10 cellular contexts compared by ENCODE assay signal in genomic region chr12:57603323-57603722, GRCh38. TPM values are rescaled to one million over a fixed set of nuclear protein-coding genes. Genes with fewer than 3 reads are reported as not detected.
DNase-seq lines count a peak whose midpoint lies in the region; ATAC-seq and TF ChIP-seq lines count a peak whose summit lies in the region.
"Had no signal": no experiment of that assay in that cellular context is flagged by ENCODE, and none has a peak within 500 bp of the region (broad histone marks: within the 10 kb centered on the region; RNA-seq: fewer than 3 reads in every experiment).

No MANE protein-coding gene starts in this region.

- no peak overlapping the region for H2AK5ac ChIP-seq in mesenchymal stem cell (ENCODE audit: low read length, severe bottlenecking)

- DNase-seq in activated CD8-positive, alpha-beta memory T cell treated with anti-CD3 and anti-CD28 coated beads, Interleukin-2, amount 10 ng/mL, durations not matched to agents 7 days and 5 days, result no peak
- no peak for DNase-seq in activated CD8-positive, alpha-beta memory T cell treated with anti-CD3 and anti-CD28 coated beads, Interleukin-2, amount 50 U/mL, for 4 hours
- DNase-seq in mesenchymal stem cell (no peak), thoracic aorta (ENCODE audit: low spot score) (no peak), mucosa of descending colon (no peak)
- DNase-seq in stimulated activated naive CD4-positive, alpha-beta T cell treated with Interleukin-2 at 50 U/mL for 16 hours (lab: John Stamatoyannopoulos, UW), result no peak
- DNase-seq in activated CD4-positive, CD25-positive, alpha-beta regulatory T cell (lab: John Stamatoyannopoulos, UW), result no peak
- DNase-seq: stimulated activated CD4-positive, alpha-beta T cell treated with anti-CD3 and anti-CD28 coated beads, Interleukin-15, amount 100 ng/mL, for 24 hours had no signal

- H3K9me3 ChIP-seq in mesenchymal stem cell (ENCODE audit: control insufficient read depth, low read length) (no peaks in the 10 kb centered on the region), thoracic aorta (no peaks in the 10 kb centered on the region), mucosa of descending colon (no peaks in the 10 kb centered on the region)
- H3K9me3 ChIP-seq: suprapubic skin had no signal

- peak overlapping the region; percentile 74 for H3K4me3 Mint-ChIP-seq in activated CD8-positive, alpha-beta memory T cell treated with anti-CD3 and anti-CD28 coated beads, Interleukin-2, amount 10 ng/mL, durations not matched to agents 7 days and 5 days
- peak overlapping the region; percentile 74 for H3K4me3 Mint-ChIP-seq in activated T-helper 17 cell treated with anti-CD3 and anti-CD28 coated beads, Interleukin-2, amount 50 U/mL, for 72 hours

- H3K4ac ChIP-seq in mesenchymal stem cell (ENCODE audit: low read depth in 1 of 2, low read length in 2 of 2), result no peak overlapping the region

- H3K79me1 ChIP-seq in mesenchymal stem cell (replicated peaks; ENCODE audit: low read length, poor library complexity, severe bottlenecking), result peaks cover 16% of the 10 kb centered on the region

- H3K4me3 ChIP-seq in mesenchymal stem cell (ENCODE audit: insufficient read depth in 1 of 2, low read depth in 1 of 2, low read length in 2 of 2), result no peak overlapping the region
- H3K4me3 ChIP-seq in thoracic aorta, result peak overlapping the region; percentile 78
- no peak overlapping the region for H3K4me3 ChIP-seq in mucosa of descending colon

- H2AFZ ChIP-seq in mesenchymal stem cell (ENCODE audit: low read depth, low read length), result no peak overlapping the region

- intact Hi-C loops in mucosa of descending colon (cut with DNase I, micrococcal nuclease), result no loop called here

- peaks cover 17% of the 10 kb centered on the region for H3K4me1 Mint-ChIP-seq in activated CD8-positive, alpha-beta memory T cell treated with anti-CD3 and anti-CD28 coated beads, Interleukin-2, amount 10 ng/mL, durations not matched to agents 7 days and 5 days
- H3K4me1 Mint-ChIP-seq in activated T-helper 17 cell treated with anti-CD3 and anti-CD28 coated beads, Interleukin-2, amount 50 U/mL, for 72 hours, result peaks cover 13% of the 10 kb centered on the region

- H3K27ac Mint-ChIP-seq in activated CD8-positive, alpha-beta memory T cell treated with anti-CD3 and anti-CD28 coated beads, Interleukin-2, amount 10 ng/mL, durations not matched to agents 7 days and 5 days, result peak overlapping the region; percentile 57
- H3K27ac Mint-ChIP-seq in activated T-helper 17 cell treated with anti-CD3 and anti-CD28 coated beads, Interleukin-2, amount 50 U/mL, for 72 hours, result peak overlapping the region; percentile 84

- H3K27ac ChIP-seq in mesenchymal stem cell (ENCODE audit: low read length, poor library complexity, severe bottlenecking) (no peak overlapping the region), thoracic aorta (peak overlapping the region; percentile 97 to 98)

- CTCF ChIA-PET in activated CD8-positive, alpha-beta memory T cell treated with anti-CD3 and anti-CD28 coated beads, Interleukin-2, amount 10 ng/mL, durations not matched to agents 7 days and 5 days (lab: Charles Lee), result interaction anchor here (1.3 to 1.4 kb wide), 2 partner anchors 10 to 18 kb away, joined by 4 read pairs; no protein-coding TSS in a partner anchor

- peak overlapping the region; percentile 21 for H3K9ac ChIP-seq in mesenchymal stem cell (ENCODE audit: low read length)

- 67% methylated on average over 2 of the region's 2 CpGs for WGBS in mesenchymal stem cell

- no peak overlapping the region for H3K23ac ChIP-seq in mesenchymal stem cell (ENCODE audit: low read length in 2 of 2)

- peak overlapping the region; percentile 33 for H4K8ac ChIP-seq in mesenchymal stem cell (ENCODE audit: low read length)

- no peak overlapping the region for H2BK12ac ChIP-seq in mesenchymal stem cell (ENCODE audit: low read length in 2 of 2)

- no peak overlapping the region for H3K4me2 ChIP-seq in mesenchymal stem cell (ENCODE audit: low read length, poor library complexity, severe bottlenecking)

- H3K36me3 Mint-ChIP-seq in activated CD8-positive, alpha-beta memory T cell treated with anti-CD3 and anti-CD28 coated beads, Interleukin-2, amount 10 ng/mL, durations not matched to agents 7 days and 5 days, result peaks cover 24% of the 10 kb centered on the region
- H3K36me3 Mint-ChIP-seq in activated T-helper 17 cell treated with anti-CD3 and anti-CD28 coated beads, Interleukin-2, amount 50 U/mL, for 72 hours (ENCODE audit: low read depth), result peaks cover 46% of the 10 kb centered on the region

- H4K91ac ChIP-seq in mesenchymal stem cell (ENCODE audit: low read length), result no peak overlapping the region

- peaks cover 0 to 22% of the 10 kb centered on the region in 2 experiments for H3K27me3 ChIP-seq in mesenchymal stem cell (ENCODE audit: control insufficient read depth in 1 of 2, insufficient read depth in 1 of 2, low read length in 2 of 2)
- no peaks in the 10 kb centered on the region for H3K27me3 ChIP-seq in thoracic aorta (replicated peaks; ENCODE audit: insufficient read depth)
- H3K27me3 ChIP-seq: suprapubic skin had no signal

- H3K9me3 Mint-ChIP-seq in activated CD8-positive, alpha-beta memory T cell treated with anti-CD3 and anti-CD28 coated beads, Interleukin-2, amount 10 ng/mL, durations not matched to agents 7 days and 5 days (ENCODE audit: low read depth), result no peaks in the 10 kb centered on the region
- no peaks in the 10 kb centered on the region for H3K9me3 Mint-ChIP-seq in activated T-helper 17 cell treated with anti-CD3 and anti-CD28 coated beads, Interleukin-2, amount 50 U/mL, for 72 hours

- no peak overlapping the region for H2BK120ac ChIP-seq in mesenchymal stem cell (ENCODE audit: low read depth, low read length)

- no peak overlapping the region for H2BK15ac ChIP-seq in mesenchymal stem cell (ENCODE audit: low read depth, poor library complexity, severe bottlenecking)

- no peaks in the 10 kb centered on the region for H3K27me3 Mint-ChIP-seq in activated CD8-positive, alpha-beta memory T cell treated with anti-CD3 and anti-CD28 coated beads, Interleukin-2, amount 10 ng/mL, durations not matched to agents 7 days and 5 days
- H3K27me3 Mint-ChIP-seq in activated T-helper 17 cell treated with anti-CD3 and anti-CD28 coated beads, Interleukin-2, amount 50 U/mL, for 72 hours, result no peaks in the 10 kb centered on the region

- TF ChIP-seq CTCF in thoracic aorta (IDR thresholded peaks at IDR 0.05) (no peak), mucosa of descending colon (IDR thresholded peaks at IDR 0.05) (no peak)

- H3K18ac ChIP-seq in mesenchymal stem cell (ENCODE audit: low read depth in 1 of 2, low read length in 2 of 2), result no peak overlapping the region

- ATAC-seq in activated CD8-positive, alpha-beta memory T cell treated with anti-CD3 and anti-CD28 coated beads, Interleukin-2, amount 10 ng/mL, durations not matched to agents 7 days and 5 days, result no peak
- ATAC-seq in activated T-helper 17 cell treated with anti-CD3 and anti-CD28 coated beads, Interleukin-2, amount 50 U/mL, for 72 hours (replicated peaks), result no peak
- ATAC-seq in thoracic aorta (ENCODE audit: insufficient number of reproducible peaks, low FRiP score, low read depth) (no peak), mucosa of descending colon (no peak)

- H3K36me3 ChIP-seq in mesenchymal stem cell (ENCODE audit: control insufficient read depth in 1 of 2, insufficient read depth in 2 of 2, low read depth in 1 of 2, low read length in 2 of 2), result peaks cover 0 to 41% of the 10 kb centered on the region in 2 experiments
- peaks cover 41% of the 10 kb centered on the region for H3K36me3 ChIP-seq in thoracic aorta
- H3K36me3 ChIP-seq in mucosa of descending colon (ENCODE audit: low read depth), result no peaks in the 10 kb centered on the region

- peaks cover 12% of the 10 kb centered on the region for H3K4me1 ChIP-seq in mesenchymal stem cell (ENCODE audit: control insufficient read depth, insufficient read depth, low read depth, low read length)
- H3K4me1 ChIP-seq in thoracic aorta (ENCODE audit: control insufficient read depth in 1 of 2, low read depth in 2 of 2), result peaks cover 0 to 26% of the 10 kb centered on the region in 2 donors
- H3K4me1 ChIP-seq in mucosa of descending colon (ENCODE audit: low read depth), result peaks cover 7% of the 10 kb centered on the region

- no peak overlapping the region for H3K14ac ChIP-seq in mesenchymal stem cell (ENCODE audit: low read length in 2 of 2)

- H2BK5ac ChIP-seq in mesenchymal stem cell (ENCODE audit: low read depth, low read length, poor library complexity, severe bottlenecking), result no peak overlapping the region

RNA-seq across cellular contexts. Expression of gene DTX3, which starts 1.3 kb away (rescaled TPM):
- total RNA-seq in activated CD8-positive, alpha-beta memory T cell treated with anti-CD3 and anti-CD28 coated beads, Interleukin-2, amount 10 ng/mL, durations not matched to agents 7 days and 5 days, result 10 to 100 TPM; 20.8 to 21.2 TPM
- 10 to 100 TPM; 16.7 to 19.5 TPM for total RNA-seq in activated T-helper 17 cell treated with anti-CD3 and anti-CD28 coated beads, Interleukin-2, amount 50 U/mL, for 72 hours
- 27.2 TPM for polyA plus RNA-seq in mesenchymal stem cell (2013, experiment 1 of 2)
- polyA plus RNA-seq in mesenchymal stem cell (2013, experiment 2 of 2), result 26.4 TPM
- total RNA-seq in thoracic aorta (10 to 100 TPM; 37.9 to 55.1 TPM), mucosa of descending colon (10 to 100 TPM in 1 of 3 donors, 1 to 10 TPM in 2; 4.3 to 65.5 (median 7.0) TPM)

RNA-seq across cellular contexts. Expression of gene ARHGEF25, which starts 7.9 kb away (rescaled TPM):
- under 1 TPM; 0.70 to 0.84 TPM for total RNA-seq in activated CD8-positive, alpha-beta memory T cell treated with anti-CD3 and anti-CD28 coated beads, Interleukin-2, amount 10 ng/mL, durations not matched to agents 7 days and 5 days
- total RNA-seq in activated T-helper 17 cell treated with anti-CD3 and anti-CD28 coated beads, Interleukin-2, amount 50 U/mL, for 72 hours, result 1 to 10 TPM; 1.5 to 1.6 TPM
- polyA plus RNA-seq in mesenchymal stem cell (2013, experiment 1 of 2), result 6.7 TPM
- polyA plus RNA-seq in mesenchymal stem cell (2013, experiment 2 of 2), result 5.9 TPM
- total RNA-seq in thoracic aorta (10 to 100 TPM; 73.8 to 77.0 TPM), mucosa of descending colon (100 to 1,000 TPM in 1 of 3 donors, 10 to 100 TPM in 1, 1 to 10 TPM in 1; 5.0 to 129 (median 11.0) TPM)

RNA-seq across cellular contexts. Expression of gene PIP4K2C, which starts 12.3 kb away (rescaled TPM):
- 10 to 100 TPM; 21.4 to 22.2 TPM for total RNA-seq in activated CD8-positive, alpha-beta memory T cell treated with anti-CD3 and anti-CD28 coated beads, Interleukin-2, amount 10 ng/mL, durations not matched to agents 7 days and 5 days
- total RNA-seq in activated T-helper 17 cell treated with anti-CD3 and anti-CD28 coated beads, Interleukin-2, amount 50 U/mL, for 72 hours, result 10 to 100 TPM; 16.0 to 23.0 TPM
- polyA plus RNA-seq in mesenchymal stem cell (2013, experiment 1 of 2), result 15.5 TPM
- 15.4 TPM for polyA plus RNA-seq in mesenchymal stem cell (2013, experiment 2 of 2)
- total RNA-seq in thoracic aorta, result 10 to 100 TPM; 33.4 to 39.9 TPM
- 10 to 100 TPM; 39.0 to 55.5 (median 54.2) TPM for total RNA-seq in mucosa of descending colon

RNA-seq across cellular contexts. Expression of gene B4GALNT1, which starts 29.7 kb away (rescaled TPM):
- 1 to 10 TPM; 2.4 to 8.2 TPM for total RNA-seq in activated CD8-positive, alpha-beta memory T cell treated with anti-CD3 and anti-CD28 coated beads, Interleukin-2, amount 10 ng/mL, durations not matched to agents 7 days and 5 days
- total RNA-seq in activated T-helper 17 cell treated with anti-CD3 and anti-CD28 coated beads, Interleukin-2, amount 50 U/mL, for 72 hours, result 1 to 10 TPM; 1.5 to 3.7 TPM
- 0.77 TPM for polyA plus RNA-seq in mesenchymal stem cell (2013, experiment 1 of 2)
- polyA plus RNA-seq in mesenchymal stem cell (2013, experiment 2 of 2), result 0.96 TPM
- 10 to 100 TPM in 1 of 2 donors, 1 to 10 TPM in 1; 4.0 to 11.0 TPM for total RNA-seq in thoracic aorta
- 1 to 10 TPM in 1 of 3 donors, under 1 TPM in 2; 0.64 to 2.2 (median 0.65) TPM for total RNA-seq in mucosa of descending colon

RNA-seq across cellular contexts. Expression of gene KIF5A, which starts 53.5 kb away (rescaled TPM):
- 1 to 10 TPM; 1.9 to 2.1 TPM for total RNA-seq in activated CD8-positive, alpha-beta memory T cell treated with anti-CD3 and anti-CD28 coated beads, Interleukin-2, amount 10 ng/mL, durations not matched to agents 7 days and 5 days
- 1 to 10 TPM; 2.0 to 3.0 TPM for total RNA-seq in activated T-helper 17 cell treated with anti-CD3 and anti-CD28 coated beads, Interleukin-2, amount 50 U/mL, for 72 hours
- 0.26 TPM for polyA plus RNA-seq in mesenchymal stem cell (2013, experiment 1 of 2)
- 0.22 TPM for polyA plus RNA-seq in mesenchymal stem cell (2013, experiment 2 of 2)
- 1 to 10 TPM in 1 of 2 donors, under 1 TPM in 1; 0.81 to 2.7 TPM for total RNA-seq in thoracic aorta
- total RNA-seq in mucosa of descending colon, result 1 to 10 TPM in 2 of 3 donors, under 1 TPM in 1; 0.61 to 9.1 (median 1.2) TPM
